Comparison of ENCODE assay signal across 13 cellular contexts in genomic region chr5:149471406-149472183, GRCh38.
DNase-seq lines count a peak whose midpoint lies in the region; ATAC-seq and TF ChIP-seq lines count a peak whose summit lies in the region.
"Had no signal": no experiment of that assay in that cellular context is flagged by ENCODE, and none has a peak within 500 bp of the region (broad histone marks: within the 10 kb centered on the region; RNA-seq: fewer than 3 reads in every experiment).

No MANE protein-coding gene starts in this region.

- ATAC-seq in Right ventricle myocardium inferior: peak; percentile 69
- ATAC-seq in HG03135 (IDR thresholded peaks at IDR 0.05; ENCODE audit: unreplicated experiment): no peak
- ATAC-seq in HG03097 (IDR thresholded peaks at IDR 0.05; ENCODE audit: low FRiP score, unreplicated experiment): no peak

- H3K9me3 ChIP-seq in esophagus (ENCODE audit: control insufficient read depth in 2 of 2, insufficient read depth in 1 of 2, low read depth in 1 of 2, low read length in 1 of 2) (no peaks in the 10 kb centered on the region), mesenchymal stem cell (ENCODE audit: control insufficient read depth, low read length) (no peaks in the 10 kb centered on the region), vagina (no peaks in the 10 kb centered on the region)

- peak overlapping the region in 1 of 2 experiments; percentile 50 for H3K4ac ChIP-seq in mesenchymal stem cell (ENCODE audit: low read depth in 1 of 2, low read length in 2 of 2)

- no peak overlapping the region for H3K4me3 Mint-ChIP-seq in glutamatergic neuron (ENCODE audit: unreplicated experiment)

- H2BK15ac ChIP-seq in mesenchymal stem cell (ENCODE audit: low read depth, poor library complexity, severe bottlenecking): peak overlapping the region; percentile 15

- peak overlapping the region; percentile 13 for H2AK5ac ChIP-seq in mesenchymal stem cell (ENCODE audit: low read length, severe bottlenecking)

- H4K8ac ChIP-seq in mesenchymal stem cell (ENCODE audit: low read length): peak overlapping the region; percentile 69

- peak overlapping the region; percentile 78 for H4K91ac ChIP-seq in mesenchymal stem cell (ENCODE audit: low read length)

- no peaks in the 10 kb centered on the region for H3K4me1 Mint-ChIP-seq in glutamatergic neuron (ENCODE audit: low read depth, unreplicated experiment)

- peak overlapping the region in 1 of 2 experiments; percentile 88 for H3K14ac ChIP-seq in mesenchymal stem cell (ENCODE audit: low read length in 2 of 2)

- no peak for DNase-seq in Right ventricle myocardium inferior (ENCODE audit: missing footprints)
- DNase-seq in cardiac septum (ENCODE audit: low spot score): no peak
- peak; percentile 74 for DNase-seq in mesenchymal stem cell
- DNase-seq in vagina (ENCODE audit: extremely low spot score in 2 of 2): no peak
- DNase-seq in glutamatergic neuron: no peak
- DNase-seq: activated T-cell treated with anti-CD3 and anti-CD28 coated beads for 4 hours, cortex of kidney, GF-D8, NCI-H748 treated with DMSO at 0.1 percent for 48 hours had no signal

- H3K36me3 ChIP-seq in esophagus (ENCODE audit: control insufficient read depth in 2 of 2, insufficient read depth in 2 of 2, low read length in 1 of 2): no peaks in the 10 kb centered on the region
- H3K36me3 ChIP-seq in mesenchymal stem cell (ENCODE audit: control insufficient read depth in 1 of 2, insufficient read depth in 2 of 2, low read depth in 1 of 2, low read length in 2 of 2): no peaks in the 10 kb centered on the region
- H3K36me3 ChIP-seq in vagina: no peaks in the 10 kb centered on the region

- peak overlapping the region; percentile 55 to 76 for H3K27ac ChIP-seq in esophagus (ENCODE audit: low read depth in 2 of 2, low read length in 1 of 2)
- H3K27ac ChIP-seq in mesenchymal stem cell (ENCODE audit: low read length, poor library complexity, severe bottlenecking): no peak overlapping the region
- H3K27ac ChIP-seq in vagina: peak overlapping the region; percentile 33
- H3K27ac ChIP-seq: KMS-11 had no signal

- peak overlapping the region; percentile 66 for H3K9ac ChIP-seq in mesenchymal stem cell (ENCODE audit: low read length)
- H3K9ac ChIP-seq: KMS-11 had no signal

- H2BK120ac ChIP-seq in mesenchymal stem cell (ENCODE audit: low read depth, low read length): peak overlapping the region; percentile 64

- H2BK12ac ChIP-seq in mesenchymal stem cell (ENCODE audit: low read length in 2 of 2): peak overlapping the region; percentile 71 to 75

- H3K4me2 ChIP-seq in mesenchymal stem cell (ENCODE audit: low read length, poor library complexity, severe bottlenecking): no peak overlapping the region
- H3K4me2 ChIP-seq: KMS-11 had no signal

- H3K18ac ChIP-seq in mesenchymal stem cell (ENCODE audit: low read depth in 1 of 2, low read length in 2 of 2): peak overlapping the region; percentile 54 to 80

- 48 to 55% methylated on average over 15 of the region's 15 CpGs for WGBS in esophagus, 2 donors
- 78% methylated on average over 15 of the region's 15 CpGs for WGBS in mesenchymal stem cell

- H3K36me3 Mint-ChIP-seq in glutamatergic neuron (ENCODE audit: unreplicated experiment): no peaks in the 10 kb centered on the region

- H3K9me3 Mint-ChIP-seq in glutamatergic neuron (ENCODE audit: unreplicated experiment): no peaks in the 10 kb centered on the region

- H3K27ac Mint-ChIP-seq in glutamatergic neuron (ENCODE audit: unreplicated experiment): no peak overlapping the region

- H3K23ac ChIP-seq in mesenchymal stem cell (ENCODE audit: low read length in 2 of 2): no peak overlapping the region

- intact Hi-C loops in Right ventricle myocardium inferior (cut with DNase I) (no loop called here), cardiac septum (cut with DNase I) (no loop called here), vagina (cut with DNase I) (no loop called here)

- H2BK5ac ChIP-seq in mesenchymal stem cell (ENCODE audit: low read depth, low read length, poor library complexity, severe bottlenecking): no peak overlapping the region

- no peak overlapping the region for H3K4me3 ChIP-seq in esophagus (ENCODE audit: low read depth in 1 of 2, low read length in 2 of 2)
- no peak overlapping the region for H3K4me3 ChIP-seq in mesenchymal stem cell (ENCODE audit: insufficient read depth in 1 of 2, low read depth in 1 of 2, low read length in 2 of 2)
- no peak overlapping the region for H3K4me3 ChIP-seq in vagina

- H3K27me3 Mint-ChIP-seq in glutamatergic neuron (ENCODE audit: unreplicated experiment): peaks cover 3% of the 10 kb centered on the region

- H3K27me3 ChIP-seq in esophagus (ENCODE audit: control insufficient read depth in 1 of 2, insufficient read depth in 2 of 2, low read length in 2 of 2): no peaks in the 10 kb centered on the region
- no peaks in the 10 kb centered on the region for H3K27me3 ChIP-seq in mesenchymal stem cell (ENCODE audit: control insufficient read depth in 1 of 2, insufficient read depth in 1 of 2, low read length in 2 of 2)
- H3K27me3 ChIP-seq in vagina: no peaks in the 10 kb centered on the region

- no peak for TF ChIP-seq POLR2A in vagina (IDR thresholded peaks at IDR 0.05)

- no peak for TF ChIP-seq CTCF in vagina (IDR thresholded peaks at IDR 0.05)
- no peak for TF ChIP-seq CTCF in glutamatergic neuron (IDR thresholded peaks at IDR 0.05; ENCODE audit: partially characterized antibody, unreplicated experiment)

- H3K4me1 ChIP-seq in esophagus (ENCODE audit: control insufficient read depth in 2 of 2, insufficient read depth in 2 of 2, low read length in 1 of 2): peaks cover 2 to 13% of the 10 kb centered on the region in 2 donors
- H3K4me1 ChIP-seq in mesenchymal stem cell (ENCODE audit: control insufficient read depth, insufficient read depth, low read depth, low read length): peaks cover 15% of the 10 kb centered on the region
- H3K4me1 ChIP-seq in vagina: peaks cover 18% of the 10 kb centered on the region

- peak overlapping the region; percentile 89 for H2AFZ ChIP-seq in mesenchymal stem cell (ENCODE audit: low read depth, low read length)

- no peaks in the 10 kb centered on the region for H3K79me1 ChIP-seq in mesenchymal stem cell (replicated peaks; ENCODE audit: low read length, poor library complexity, severe bottlenecking)
